2 cellular contexts compared by ENCODE assay signal in genomic region chr4:6198278-6198677, GRCh38.
TF ChIP-seq lines count a peak whose summit lies in the region.

No MANE protein-coding gene starts in this region.

TF ChIP-seq in H1, 55 proteins besides CTCF, POLR2A, EP300 and RAD21 (continued from another document):
- no peak for TF ChIP-seq YY1 (IDR thresholded peaks at IDR 0.05; ENCODE audit: low read depth, low read length)
- no peak for TF ChIP-seq KDM4A (IDR thresholded peaks at IDR 0.05; ENCODE audit: low read depth, low read length, severe bottlenecking)
- TF ChIP-seq RXRA (IDR thresholded peaks at IDR 0.05; ENCODE audit: insufficient read depth, low read depth, low read length), result no peak
- TF ChIP-seq HDAC2 (IDR thresholded peaks at IDR 0.05; ENCODE audit: borderline replicate concordance in 1 of 2, low read depth in 2 of 2, low read length in 2 of 2), result no peak
- TF ChIP-seq CTBP2 (IDR thresholded peaks at IDR 0.05; ENCODE audit: borderline replicate concordance, insufficient read depth, insufficient read length, low read length), result no peak
- no peak for TF ChIP-seq ZNF274 (IDR thresholded peaks at IDR 0.05; ENCODE audit: borderline replicate concordance, extremely low read depth, low read length)
- no peak for TF ChIP-seq KDM1A (IDR thresholded peaks at IDR 0.05; ENCODE audit: borderline replicate concordance, low read length)
- no peak for TF ChIP-seq CHD7 (IDR thresholded peaks at IDR 0.05; ENCODE audit: insufficient replicate concordance, low read length)
- no peak for TF ChIP-seq SP4 (IDR thresholded peaks at IDR 0.05; ENCODE audit: low read length)
- TF ChIP-seq CHD1 (IDR thresholded peaks at IDR 0.05; ENCODE audit: low read depth, low read length), result no peak
- no peak for TF ChIP-seq SP1 (IDR thresholded peaks at IDR 0.05; ENCODE audit: low read depth, low read length)
- TF ChIP-seq TAF1 (IDR thresholded peaks at IDR 0.05; ENCODE audit: low read depth, low read length), result no peak
- TF ChIP-seq TCF12 (IDR thresholded peaks at IDR 0.05; ENCODE audit: low read depth, low read length), result no peak
- no peak for TF ChIP-seq TEAD4 (IDR thresholded peaks at IDR 0.05; ENCODE audit: low read depth, low read length)
- TF ChIP-seq NANOG (IDR thresholded peaks at IDR 0.05; ENCODE audit: insufficient read depth, low read depth, low read length, poor library complexity, severe bottlenecking), result no peak
- no peak for TF ChIP-seq SP2 (IDR thresholded peaks at IDR 0.05; ENCODE audit: low read length)

TF ChIP-seq in SK-N-SH treated with all-trans-retinoic acid at 6 μM for 48 hours, 23 proteins besides CTCF, POLR2A, EP300 and RAD21 (continued from another document):
- TF ChIP-seq CREB5 (CRISPR knock-in tag; IDR thresholded peaks at IDR 0.05; ENCODE audit: low read depth) (no peak), CSRNP3 (CRISPR knock-in tag; IDR thresholded peaks at IDR 0.05) (no peak), TOX (CRISPR knock-in tag; IDR thresholded peaks at IDR 0.05; ENCODE audit: borderline replicate concordance) (no peak), TCF4 (CRISPR knock-in tag; IDR thresholded peaks at IDR 0.05; ENCODE audit: borderline replicate concordance) (no peak), ZNF70 (CRISPR knock-in tag; IDR thresholded peaks at IDR 0.05) (no peak), ZFP30 (CRISPR knock-in tag; IDR thresholded peaks at IDR 0.05) (no peak), CSDC2 (CRISPR knock-in tag; IDR thresholded peaks at IDR 0.05) (no peak), TSHZ2 (CRISPR knock-in tag; IDR thresholded peaks at IDR 0.05) (no peak), PPARA (CRISPR knock-in tag; IDR thresholded peaks at IDR 0.05; ENCODE audit: borderline replicate concordance) (no peak), ARNTL (CRISPR knock-in tag; IDR thresholded peaks at IDR 0.05; ENCODE audit: borderline replicate concordance, low read depth) (no peak), PATZ1 (CRISPR knock-in tag; IDR thresholded peaks at IDR 0.05; ENCODE audit: borderline replicate concordance) (no peak)
